In the genomic region with DNA sequence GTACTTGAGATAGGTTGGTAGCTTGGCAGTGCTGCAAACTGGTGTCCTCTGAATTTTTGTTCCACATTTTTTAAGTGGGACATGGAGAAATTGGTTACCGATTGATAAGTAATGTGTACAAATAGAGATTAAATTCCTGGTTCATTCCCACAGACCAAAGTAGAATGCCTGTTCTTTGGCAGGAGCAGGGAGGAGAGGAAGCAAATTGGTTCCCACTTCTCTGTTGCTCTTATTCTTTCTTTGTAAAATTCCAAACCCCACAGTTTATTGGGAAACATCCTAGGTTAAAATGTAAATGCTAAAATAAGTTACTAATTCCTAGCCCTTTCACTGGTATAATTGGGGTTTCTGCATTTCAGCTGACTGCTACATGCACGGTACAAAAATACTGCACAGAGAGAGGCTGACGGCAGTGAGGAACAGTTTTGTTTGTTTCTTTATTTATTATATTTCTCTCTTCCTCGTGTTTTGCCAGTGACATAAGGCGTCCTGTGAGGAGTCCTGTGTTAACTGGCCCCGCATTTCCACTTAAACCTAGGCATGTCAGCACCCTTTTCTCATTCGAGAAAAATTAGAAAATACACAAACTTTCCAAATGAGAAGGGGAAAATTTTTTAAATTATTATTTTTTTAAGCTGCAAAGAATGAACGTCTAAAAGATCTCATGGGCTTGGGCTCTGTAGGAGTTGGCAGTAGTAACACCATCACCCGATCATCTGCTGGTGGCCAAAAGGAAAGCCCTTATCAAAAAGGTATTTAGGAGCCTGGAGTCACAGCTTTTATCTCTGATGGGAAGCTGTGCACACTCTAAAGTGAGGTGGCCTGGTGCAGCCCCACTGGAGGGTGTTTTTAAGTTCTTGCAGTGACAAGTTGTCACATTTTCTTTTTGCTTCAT, we compare ENCODE assay signal across 2 cellular contexts.
TF ChIP-seq lines count a peak whose summit lies in the region.

No MANE protein-coding gene starts in this region.

TF ChIP-seq in A549, 52 proteins besides CTCF, POLR2A, EP300 and RAD21:
- TF ChIP-seq, protein P1, sequence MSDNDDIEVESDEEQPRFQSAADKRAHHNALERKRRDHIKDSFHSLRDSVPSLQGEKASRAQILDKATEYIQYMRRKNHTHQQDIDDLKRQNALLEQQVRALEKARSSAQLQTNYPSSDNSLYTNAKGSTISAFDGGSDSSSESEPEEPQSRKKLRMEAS (IDR thresholded peaks at IDR 0.05): no peak
- TF ChIP-seq HOXB13 (CRISPR knock-in tag; IDR thresholded peaks at IDR 0.05; ENCODE audit: low read depth) (no peak), RARB (CRISPR knock-in tag; IDR thresholded peaks at IDR 0.05) (no peak), RFX5 (IDR thresholded peaks at IDR 0.05) (no peak), FOSL2 (IDR thresholded peaks at IDR 0.05) (no peak), FOSL2 (CRISPR knock-in tag; IDR thresholded peaks at IDR 0.05) (no peak), MAZ (IDR thresholded peaks at IDR 0.05; ENCODE audit: borderline replicate concordance, low read depth, low read length) (no peak), NPAS2 (CRISPR knock-in tag; IDR thresholded peaks at IDR 0.05; ENCODE audit: borderline replicate concordance) (no peak), SREBF2 (IDR thresholded peaks at IDR 0.05) (no peak)
- TF ChIP-seq, protein P2, sequence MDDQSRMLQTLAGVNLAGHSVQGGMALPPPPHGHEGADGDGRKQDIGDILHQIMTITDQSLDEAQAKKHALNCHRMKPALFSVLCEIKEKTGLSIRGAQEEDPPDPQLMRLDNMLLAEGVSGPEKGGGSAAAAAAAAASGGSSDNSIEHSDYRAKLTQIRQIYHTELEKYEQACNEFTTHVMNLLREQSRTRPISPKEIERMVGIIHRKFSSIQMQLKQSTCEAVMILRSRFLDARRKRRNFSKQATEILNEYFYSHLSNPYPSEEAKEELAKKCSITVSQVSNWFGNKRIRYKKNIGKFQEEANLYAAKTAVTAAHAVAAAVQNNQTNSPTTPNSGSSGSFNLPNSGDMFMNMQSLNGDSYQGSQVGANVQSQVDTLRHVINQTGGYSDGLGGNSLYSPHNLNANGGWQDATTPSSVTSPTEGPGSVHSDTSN (IDR thresholded peaks at IDR 0.05): no peak
- TF ChIP-seq, protein P3, sequence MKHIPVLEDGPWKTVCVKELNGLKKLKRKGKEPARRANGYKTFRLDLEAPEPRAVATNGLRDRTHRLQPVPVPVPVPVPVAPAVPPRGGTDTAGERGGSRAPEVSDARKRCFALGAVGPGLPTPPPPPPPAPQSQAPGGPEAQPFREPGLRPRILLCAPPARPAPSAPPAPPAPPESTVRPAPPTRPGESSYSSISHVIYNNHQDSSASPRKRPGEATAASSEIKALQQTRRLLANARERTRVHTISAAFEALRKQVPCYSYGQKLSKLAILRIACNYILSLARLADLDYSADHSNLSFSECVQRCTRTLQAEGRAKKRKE (CRISPR knock-in tag; IDR thresholded peaks at IDR 0.05; ENCODE audit: low read depth): no peak
- TF ChIP-seq, protein P4, sequence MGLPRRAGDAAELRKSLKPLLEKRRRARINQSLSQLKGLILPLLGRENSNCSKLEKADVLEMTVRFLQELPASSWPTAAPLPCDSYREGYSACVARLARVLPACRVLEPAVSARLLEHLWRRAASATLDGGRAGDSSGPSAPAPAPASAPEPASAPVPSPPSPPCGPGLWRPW (IDR thresholded peaks at IDR 0.05): no peak
TF ChIP-seq in A549: peak in this region for 0.

TF ChIP-seq in IMR-90, 13 proteins besides CTCF, POLR2A, EP300 and RAD21:
- no peak for TF ChIP-seq RCOR1 (IDR thresholded peaks at IDR 0.05; ENCODE audit: insufficient replicate concordance, low read length)
- TF ChIP-seq BHLHE40 (IDR thresholded peaks at IDR 0.05; ENCODE audit: low read depth, low read length): no peak
- TF ChIP-seq MAFK (IDR thresholded peaks at IDR 0.05; ENCODE audit: low read depth, low read length): no peak
- TF ChIP-seq MAZ (IDR thresholded peaks at IDR 0.05; ENCODE audit: borderline replicate concordance, low read depth, low read length): no peak
- TF ChIP-seq, protein P5, sequence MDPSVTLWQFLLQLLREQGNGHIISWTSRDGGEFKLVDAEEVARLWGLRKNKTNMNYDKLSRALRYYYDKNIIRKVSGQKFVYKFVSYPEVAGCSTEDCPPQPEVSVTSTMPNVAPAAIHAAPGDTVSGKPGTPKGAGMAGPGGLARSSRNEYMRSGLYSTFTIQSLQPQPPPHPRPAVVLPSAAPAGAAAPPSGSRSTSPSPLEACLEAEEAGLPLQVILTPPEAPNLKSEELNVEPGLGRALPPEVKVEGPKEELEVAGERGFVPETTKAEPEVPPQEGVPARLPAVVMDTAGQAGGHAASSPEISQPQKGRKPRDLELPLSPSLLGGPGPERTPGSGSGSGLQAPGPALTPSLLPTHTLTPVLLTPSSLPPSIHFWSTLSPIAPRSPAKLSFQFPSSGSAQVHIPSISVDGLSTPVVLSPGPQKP (IDR thresholded peaks at IDR 0.05; ENCODE audit: borderline replicate concordance, low read depth, low read length): no peak
- TF ChIP-seq CHD1 (IDR thresholded peaks at IDR 0.05; ENCODE audit: low read depth, low read length): no peak
- no peak for TF ChIP-seq NFE2L2 (IDR thresholded peaks at IDR 0.05; ENCODE audit: low read depth, low read length)
- no peak for TF ChIP-seq SMC3 (IDR thresholded peaks at IDR 0.05; ENCODE audit: low read depth, low read length)
- TF ChIP-seq MXI1 (IDR thresholded peaks at IDR 0.05; ENCODE audit: borderline replicate concordance, low read depth, low read length): no peak
- no peak for TF ChIP-seq RFX5 (IDR thresholded peaks at IDR 0.05; ENCODE audit: low read depth, low read length)
